In genomic region chr17:75130632-75131277, GRCh38 we compare ENCODE assay signal across 8 cellular contexts. TPM values are rescaled to one million over a fixed set of nuclear protein-coding genes. Genes with fewer than 3 reads are reported as not detected.
DNase-seq lines count a peak whose midpoint lies in the region; ATAC-seq and TF ChIP-seq lines count a peak whose summit lies in the region.

No MANE protein-coding gene starts in this region.

- H3K9me3 Mint-ChIP-seq in CD14-positive monocyte, result no peaks in the 10 kb centered on the region
- H3K9me3 Mint-ChIP-seq in WTC11, result no peaks in the 10 kb centered on the region

- H3K27ac ChIP-seq in colonic mucosa (peak overlapping the region; percentile 94), left lung (peak overlapping the region; percentile 87 to 92)

- CTCF ChIA-PET in WTC11 (lab: Charles Lee), result interaction anchor here (0.6 to 7.3 kb wide), 27 partner anchors 12 to 282 kb away, joined by 3 to 84 read pairs (median 6); partner anchors contain the start of genes ARMC7, HID1, JPT1 and MIF4GD

- peak overlapping the region; percentile 82 to 93 for H3K9ac ChIP-seq in colonic mucosa (ENCODE audit: low read depth in 2 of 2, low read length in 2 of 2)

- peaks cover 24 to 38% of the 10 kb centered on the region in 2 donors for H3K36me3 Mint-ChIP-seq in CD14-positive monocyte
- H3K36me3 Mint-ChIP-seq in WTC11, result peaks cover 19% of the 10 kb centered on the region

- peak; percentile 54 for TF ChIP-seq CTCF in CD14-positive monocyte (IDR thresholded peaks at IDR 0.05)
- TF ChIP-seq CTCF in WTC11 (IDR thresholded peaks at IDR 0.05), result no peak
- TF ChIP-seq CTCF in colonic mucosa (IDR thresholded peaks at IDR 0.05), result peak; percentile 36
- peak in 1 of 2 donors; percentile 25 for TF ChIP-seq CTCF in left lung (IDR thresholded peaks at IDR 0.05)

- H3K9me3 ChIP-seq in colonic mucosa (no peaks in the 10 kb centered on the region), left lung (no peaks in the 10 kb centered on the region)

- intact Hi-C loops in CD14-positive monocyte (cut with micrococcal nuclease) (no loop called here), colonic mucosa (cut with DNase I) (loop anchor here (1.0 kb wide), 1 partner anchor 16 kb away; no protein-coding TSS in a partner anchor), left lung (cut with DNase I) (no loop called here)

- H3K36me3 ChIP-seq in colonic mucosa, result no peaks in the 10 kb centered on the region
- H3K36me3 ChIP-seq in left lung, result peaks cover 0 to 32% of the 10 kb centered on the region in 2 donors

- DNase-seq in CD14-positive monocyte (ENCODE audit: low spot score) (no peak), NCI-H146 treated with DMSO at 0.1 percent for 48 hours (lab: John Stamatoyannopoulos, UW; ENCODE audit: unreplicated experiment) (peak; percentile 68), WTC11 (ENCODE audit: low spot score) (peak; percentile 75), colonic mucosa (peak; percentile 60), left lung (peak in 1 of 2 donors; percentile 55), NCI-H187 treated with DMSO at 0.1 percent for 48 hours (lab: John Stamatoyannopoulos, UW) (no peak)
- DNase-seq in stimulated activated CD4-positive, alpha-beta T cell treated with anti-CD3 and anti-CD28 coated beads, Interleukin-4, amount 100 ng/mL, for 4 hours, result peak; percentile 55 to 63

- H3K27me3 ChIP-seq in colonic mucosa, result no peaks in the 10 kb centered on the region
- no peaks in the 10 kb centered on the region for H3K27me3 ChIP-seq in left lung

- H3K4me3 Mint-ChIP-seq in CD14-positive monocyte (peak overlapping the region; percentile 84 to 88), WTC11 (peak overlapping the region; percentile 84)

- H3K4me1 Mint-ChIP-seq in CD14-positive monocyte, result peaks cover 21% of the 10 kb centered on the region
- H3K4me1 Mint-ChIP-seq in WTC11, result peaks cover 27% of the 10 kb centered on the region

- no peaks in the 10 kb centered on the region for H3K27me3 Mint-ChIP-seq in CD14-positive monocyte (ENCODE audit: low read depth in 3 of 3)
- H3K27me3 Mint-ChIP-seq in WTC11 (ENCODE audit: low read depth), result no peaks in the 10 kb centered on the region

- ATAC-seq in GM21360 (IDR thresholded peaks at IDR 0.05; ENCODE audit: unreplicated experiment) (peak; percentile 25), WTC11 (peak; percentile 52), left lung (peak; percentile 71)

- H3K4me1 ChIP-seq in colonic mucosa, result peaks cover 12% of the 10 kb centered on the region
- H3K4me1 ChIP-seq in left lung, result peaks cover 10 to 37% of the 10 kb centered on the region in 2 donors

- H3K4me3 ChIP-seq in colonic mucosa (peak overlapping the region; percentile 83), left lung (peak overlapping the region; percentile 62 to 86)

- POLR2A ChIA-PET in WTC11 (lab: Charles Lee), result interaction anchor here (0.5 to 2.1 kb wide), 9 partner anchors 17 to 84 kb away, joined by 3 to 8 read pairs (median 3); partner anchors contain the start of genes ARMC7, ATP5PD and KCTD2

- H3K27ac Mint-ChIP-seq in CD14-positive monocyte (peak overlapping the region in 6 of 7 donors; percentile 40 to 69 (median 53)), WTC11 (peak overlapping the region; percentile 87; the same call in 1 of the 2 replicates)

TF ChIP-seq in WTC11, 78 proteins besides CTCF, POLR2A, EP300 and RAD21:
- TF ChIP-seq ZNF512 (CRISPR knock-in tag; IDR thresholded peaks at IDR 0.05; ENCODE audit: borderline replicate concordance) (no peak), ELF4 (CRISPR knock-in tag; IDR thresholded peaks at IDR 0.05; ENCODE audit: low read depth) (no peak), NR2C2 (CRISPR knock-in tag; IDR thresholded peaks at IDR 0.05) (no peak), USF1 (CRISPR knock-in tag; IDR thresholded peaks at IDR 0.05) (no peak), ATF6 (CRISPR knock-in tag; IDR thresholded peaks at IDR 0.05) (no peak), ZNF281 (CRISPR knock-in tag; IDR thresholded peaks at IDR 0.05) (no peak), EMX1 (CRISPR knock-in tag; IDR thresholded peaks at IDR 0.05) (no peak), ZNF263 (CRISPR knock-in tag; IDR thresholded peaks at IDR 0.05; ENCODE audit: low read depth) (no peak; the same call in 1 of the 2 replicates), SMAD3 (CRISPR knock-in tag; IDR thresholded peaks at IDR 0.05; ENCODE audit: borderline replicate concordance) (no peak)

RNA-seq across cellular contexts. Expression of gene NT5C, which starts 0.8 kb away (rescaled TPM):
- 10 to 100 TPM; 27.8 to 36.2 TPM for polyA plus RNA-seq in CD14-positive monocyte
- total RNA-seq in WTC11 (2021) (91.0 to 102 TPM (median 96.9 TPM) in 3 replicates), colonic mucosa (10 to 100 TPM; 72.3 to 94.9 TPM), left lung (10 to 100 TPM; 26.0 to 39.9 TPM)

RNA-seq across cellular contexts. Expression of gene ARMC7, which starts 21.0 kb away (rescaled TPM):
- polyA plus RNA-seq in CD14-positive monocyte, result 1 to 10 TPM; 1.3 to 2.1 TPM
- total RNA-seq in WTC11 (2021) (13.2 to 15.9 TPM (median 14.8 TPM) in 3 replicates), colonic mucosa (10 to 100 TPM; 20.5 to 20.7 TPM), left lung (10 to 100 TPM; 18.3 to 19.3 TPM)

RNA-seq across cellular contexts. Expression of gene JPT1, which starts 23.6 kb away (rescaled TPM):
- 100 to 1,000 TPM; 156 to 181 TPM for polyA plus RNA-seq in CD14-positive monocyte
- total RNA-seq in WTC11 (2021) (289 to 341 TPM (median 300 TPM) in 3 replicates), colonic mucosa (100 to 1,000 TPM; 227 to 367 TPM), left lung (10 to 100 TPM; 65.0 to 97.8 TPM)

RNA-seq across cellular contexts. Expression of gene SLC16A5, which starts 43.0 kb away (rescaled TPM):
- 10 to 100 TPM; 26.1 to 27.0 TPM for polyA plus RNA-seq in CD14-positive monocyte
- 32.4 to 33.5 TPM (median 33.1 TPM) in 3 replicates for total RNA-seq in WTC11 (2021)
- 10 to 100 TPM; 19.4 to 50.1 TPM for total RNA-seq in colonic mucosa
- 10 to 100 TPM; 36.8 to 45.1 TPM for total RNA-seq in left lung

RNA-seq across cellular contexts. Expression of gene SUMO2, which starts 52.0 kb away (rescaled TPM):
- polyA plus RNA-seq in CD14-positive monocyte, result 100 to 1,000 TPM; 282 to 318 TPM
- total RNA-seq in WTC11 (2021) (650 to 764 TPM (median 757 TPM) in 3 replicates), colonic mucosa (100 to 1,000 TPM; 298 to 319 TPM), left lung (100 to 1,000 TPM; 321 to 344 TPM)

Comparison
In these comparisons a context has a peak if more than half of its experiments do, and no peak if none do; other contexts are left out.
1. DNase-seq: peak in NCI-H146 treated with DMSO at 0.1 percent for 48 hours (single experiment), WTC11 (single experiment), colonic mucosa (single experiment) and stimulated activated CD4-positive, alpha-beta T cell treated with anti-CD3 and anti-CD28 coated beads, Interleukin-4, amount 100 ng/mL, for 4 hours (2 of 2); none in CD14-positive monocyte (single experiment) and NCI-H187 treated with DMSO at 0.1 percent for 48 hours (single experiment).
2. Peak in every context shown above with its lines, with median percentiles within 50 percentile points of each other: ATAC-seq.